In genomic region chr1:10494754-10495474, GRCh38 we compare ENCODE assay signal across 8 cellular contexts. TPM values are rescaled to one million over a fixed set of nuclear protein-coding genes. Genes with fewer than 3 reads are reported as not detected.
DNase-seq lines count a peak whose midpoint lies in the region; ATAC-seq and TF ChIP-seq lines count a peak whose summit lies in the region.

No MANE protein-coding gene starts in this region.

- H3K9me2 ChIP-seq in SU-DHL-6 (replicated peaks; ENCODE audit: insufficient read depth, low read length) = no peaks in the 10 kb centered on the region

- no peak overlapping the region for H2AFZ ChIP-seq in SU-DHL-6 (ENCODE audit: low read depth, low read length, severe bottlenecking)

- H3K4me1 Mint-ChIP-seq in activated naive CD8-positive, alpha-beta T cell treated with anti-CD3 and anti-CD28 coated beads, Interleukin-2, amount 50 U/mL, for 24 hours = peaks cover 49% of the 10 kb centered on the region

- H3K27me3 ChIP-seq in SU-DHL-6 (ENCODE audit: low read length) (no peaks in the 10 kb centered on the region), left ventricle myocardium inferior (ENCODE audit: low read depth) (no peaks in the 10 kb centered on the region), rectal smooth muscle tissue (ENCODE audit: control insufficient read depth, insufficient read depth, low read length) (no peaks in the 10 kb centered on the region), uterus (no peaks in the 10 kb centered on the region)

- H3F3A ChIP-seq in SU-DHL-6 (ENCODE audit: insufficient read depth) = no peaks in the 10 kb centered on the region

- peak overlapping the region; percentile 93 for H3K27ac Mint-ChIP-seq in activated naive CD8-positive, alpha-beta T cell treated with anti-CD3 and anti-CD28 coated beads, Interleukin-2, amount 50 U/mL, for 24 hours

- peak overlapping the region; percentile 27 for H3K27ac ChIP-seq in SU-DHL-6 (ENCODE audit: low read depth, low read length)
- peak overlapping the region; percentile 70 for H3K27ac ChIP-seq in left ventricle myocardium inferior (replicated peaks)
- no peak overlapping the region for H3K27ac ChIP-seq in rectal smooth muscle tissue (ENCODE audit: low read depth, low read length)
- H3K27ac ChIP-seq in uterus = peak overlapping the region in 1 of 2 donors; percentile 45

- no peaks in the 10 kb centered on the region for H3K9me3 ChIP-seq in SU-DHL-6 (ENCODE audit: insufficient read depth, low read length)
- H3K9me3 ChIP-seq in left ventricle myocardium inferior (replicated peaks) = no peaks in the 10 kb centered on the region
- no peaks in the 10 kb centered on the region for H3K9me3 ChIP-seq in uterus

- H3K36me3 ChIP-seq in SU-DHL-6 (ENCODE audit: low read length) = no peaks in the 10 kb centered on the region
- H3K36me3 ChIP-seq in left ventricle myocardium inferior = peaks cover 7% of the 10 kb centered on the region
- no peaks in the 10 kb centered on the region for H3K36me3 ChIP-seq in rectal smooth muscle tissue (ENCODE audit: control insufficient read depth, insufficient read depth, low read length)
- H3K36me3 ChIP-seq in uterus = no peaks in the 10 kb centered on the region

- H3K27me3 Mint-ChIP-seq in activated naive CD8-positive, alpha-beta T cell treated with anti-CD3 and anti-CD28 coated beads, Interleukin-2, amount 50 U/mL, for 24 hours = no peaks in the 10 kb centered on the region

- ATAC-seq in activated naive CD8-positive, alpha-beta T cell treated with anti-CD3 and anti-CD28 coated beads, Interleukin-2, amount 50 U/mL, for 24 hours = peak; percentile 94

- H3K4me2 ChIP-seq in SU-DHL-6 (ENCODE audit: low read depth, low read length, poor library complexity, severe bottlenecking) = peak overlapping the region; percentile 56

- peak overlapping the region; percentile 35; the same call in 1 of the 2 replicates for H3K9ac ChIP-seq in SU-DHL-6 (ENCODE audit: low read length)
- H3K9ac ChIP-seq in rectal smooth muscle tissue (ENCODE audit: low read length) = no peak overlapping the region

- H3K4me3 ChIP-seq in HFF-Myc (replicated peaks; ENCODE audit: low read depth, low read length) (no peak overlapping the region; the same call in 1 of the 2 replicates), SU-DHL-6 (ENCODE audit: insufficient read depth, low read length, poor library complexity, severe bottlenecking) (no peak overlapping the region), left ventricle myocardium inferior (peak overlapping the region; percentile 45), rectal smooth muscle tissue (ENCODE audit: low read length) (peak overlapping the region; percentile 72), uterus (peak overlapping the region in 1 of 2 donors; percentile 7)

- H3K36me3 Mint-ChIP-seq in activated naive CD8-positive, alpha-beta T cell treated with anti-CD3 and anti-CD28 coated beads, Interleukin-2, amount 50 U/mL, for 24 hours (ENCODE audit: low read depth) = peaks cover 7% of the 10 kb centered on the region

- intact Hi-C loops in left ventricle myocardium inferior (cut with micrococcal nuclease) = no loop called here
- intact Hi-C loops in uterus (cut with DNase I; ENCODE audit: low total_unique reads) = loop anchor here (10.0 kb wide), 1 partner anchor 60 kb away; the partner anchor contains the start of gene CENPS

- TF ChIP-seq POLR2A in uterus (IDR thresholded peaks at IDR 0.05) = no peak

- DNase-seq in GM10266 (ENCODE audit: extremely low spot score) (peak; percentile 76), HFF-Myc (ENCODE audit: extremely low read depth, low read depth) (no peak), NCI-H1048 (lab: John Stamatoyannopoulos, UW) (peak; percentile 10), left ventricle myocardium inferior (peak; percentile 71), uterus (peak; percentile 64 to 73)
- DNase-seq in activated naive CD8-positive, alpha-beta T cell treated with anti-CD3 and anti-CD28 coated beads, Interleukin-2, amount 50 U/mL, for 24 hours = peak; percentile 89

- peaks cover 65% of the 10 kb centered on the region for H3K79me2 ChIP-seq in SU-DHL-6 (ENCODE audit: insufficient read depth, low read length)

- H4K20me1 ChIP-seq in SU-DHL-6 (ENCODE audit: low read depth, low read length) = no peaks in the 10 kb centered on the region

- TF ChIP-seq CTCF in GM10266 (IDR thresholded peaks at IDR 0.05; ENCODE audit: control insufficient read depth, insufficient read depth, low read depth, missing control alignments) (peak; percentile 86), HFF-Myc (IDR thresholded peaks at IDR 0.05; ENCODE audit: low read depth, low read length, missing control alignments) (peak; percentile 93), SU-DHL-6 (IDR thresholded peaks at IDR 0.05; ENCODE audit: insufficient read depth, low read length, poor library complexity, severe bottlenecking) (peak; percentile 95), left ventricle myocardium inferior (IDR thresholded peaks at IDR 0.05; ENCODE audit: borderline replicate concordance) (peak; percentile 89), uterus (IDR thresholded peaks at IDR 0.05) (peak; percentile 73 to 82 (median 80))

- peak overlapping the region; percentile 77 for H3K4me3 Mint-ChIP-seq in activated naive CD8-positive, alpha-beta T cell treated with anti-CD3 and anti-CD28 coated beads, Interleukin-2, amount 50 U/mL, for 24 hours

- peaks cover 33% of the 10 kb centered on the region for H3K4me1 ChIP-seq in left ventricle myocardium inferior
- peaks cover 7% of the 10 kb centered on the region for H3K4me1 ChIP-seq in rectal smooth muscle tissue (ENCODE audit: control insufficient read depth, insufficient read depth, low read length)
- H3K4me1 ChIP-seq in uterus = no peaks in the 10 kb centered on the region

- H3K9me3 Mint-ChIP-seq in activated naive CD8-positive, alpha-beta T cell treated with anti-CD3 and anti-CD28 coated beads, Interleukin-2, amount 50 U/mL, for 24 hours = no peaks in the 10 kb centered on the region

RNA-seq across cellular contexts. Expression of gene PEX14, which starts 20.2 kb away (rescaled TPM):
- 20.8 TPM for total RNA-seq in left ventricle myocardium inferior
- 10 to 100 TPM in 1 of 4 donors, 1 to 10 TPM in 3; 2.0 to 21.9 (median 5.3) TPM for total RNA-seq in uterus

RNA-seq across cellular contexts. Expression of gene DFFA, which starts 22.6 kb away (rescaled TPM):
- total RNA-seq in left ventricle myocardium inferior (28.6 TPM), uterus (10 to 100 TPM in 3 of 4 donors, 1 to 10 TPM in 1; 5.1 to 41.6 (median 25.7) TPM)

RNA-seq across cellular contexts. Expression of gene CORT, which starts 45.1 kb away (rescaled TPM):
- total RNA-seq in left ventricle myocardium inferior (0.19 TPM), uterus (under 1 TPM in 1 of 4 donors, not detected in 3; 0.79 TPM)

Comparison
In these comparisons a context has a peak if more than half of its experiments do, and no peak if none do; other contexts are left out.
1. H3K4me3 ChIP-seq: peak in left ventricle myocardium inferior (single experiment) and rectal smooth muscle tissue (single experiment); none in HFF-Myc (single experiment) and SU-DHL-6 (single experiment).
2. Peak in every context shown above with its lines, with median percentiles within 50 percentile points of each other: CTCF ChIP-seq.